ENCODE assay signal across 1 cellular context in genomic region chr11:7936615-7937014, GRCh38.
TF ChIP-seq lines count a peak whose summit lies in the region.

No MANE protein-coding gene starts in this region.

TF ChIP-seq in H1, 55 proteins besides CTCF, POLR2A, EP300 and RAD21:
- TF ChIP-seq RBBP5 (IDR thresholded peaks at IDR 0.05; ENCODE audit: borderline replicate concordance, low read depth, low read length) (no peak), NRF1 (IDR thresholded peaks at IDR 0.05; ENCODE audit: low read depth, low read length) (no peak), MAFK (IDR thresholded peaks at IDR 0.05; ENCODE audit: low read depth, low read length) (no peak), HDAC2 (IDR thresholded peaks at IDR 0.05; ENCODE audit: borderline replicate concordance in 1 of 2, low read depth in 2 of 2, low read length in 2 of 2) (no peak), PHF8 (conservative IDR thresholded peaks at IDR 0.05; ENCODE audit: low read depth, low read length) (no peak), JUND (IDR thresholded peaks at IDR 0.05; ENCODE audit: low read length) (no peak), SUZ12 (IDR thresholded peaks at IDR 0.05; ENCODE audit: low read length) (no peak), CHD2 (IDR thresholded peaks at IDR 0.05; ENCODE audit: low read length) (no peak), GTF2F1 (IDR thresholded peaks at IDR 0.05; ENCODE audit: borderline replicate concordance, low read depth, low read length) (no peak), EGR1 (IDR thresholded peaks at IDR 0.05; ENCODE audit: borderline replicate concordance, low read depth, low read length) (no peak), USF2 (IDR thresholded peaks at IDR 0.05; ENCODE audit: low read length) (no peak), BCL11A (IDR thresholded peaks at IDR 0.05; ENCODE audit: low read depth in 2 of 2, low read length in 2 of 2) (no peak), TCF12 (IDR thresholded peaks at IDR 0.05; ENCODE audit: low read depth, low read length) (no peak), BACH1 (IDR thresholded peaks at IDR 0.05; ENCODE audit: low read length) (no peak), HDAC6 (IDR thresholded peaks at IDR 0.05; ENCODE audit: low read depth, low read length) (no peak), CBX5 (IDR thresholded peaks at IDR 0.05; ENCODE audit: low read depth, low read length) (no peak), SIX5 (IDR thresholded peaks at IDR 0.05; ENCODE audit: low read depth, low read length) (no peak), CHD7 (IDR thresholded peaks at IDR 0.05; ENCODE audit: insufficient replicate concordance, low read length) (no peak), BRCA1 (IDR thresholded peaks at IDR 0.05; ENCODE audit: low read depth, low read length) (no peak), TAF7 (optimal IDR thresholded peaks at IDR 0.05; ENCODE audit: borderline replicate concordance, low read depth, low read length) (no peak)
TF ChIP-seq in H1: peak in this region for 0.
